10 cellular contexts compared by ENCODE assay signal in the genomic region with DNA sequence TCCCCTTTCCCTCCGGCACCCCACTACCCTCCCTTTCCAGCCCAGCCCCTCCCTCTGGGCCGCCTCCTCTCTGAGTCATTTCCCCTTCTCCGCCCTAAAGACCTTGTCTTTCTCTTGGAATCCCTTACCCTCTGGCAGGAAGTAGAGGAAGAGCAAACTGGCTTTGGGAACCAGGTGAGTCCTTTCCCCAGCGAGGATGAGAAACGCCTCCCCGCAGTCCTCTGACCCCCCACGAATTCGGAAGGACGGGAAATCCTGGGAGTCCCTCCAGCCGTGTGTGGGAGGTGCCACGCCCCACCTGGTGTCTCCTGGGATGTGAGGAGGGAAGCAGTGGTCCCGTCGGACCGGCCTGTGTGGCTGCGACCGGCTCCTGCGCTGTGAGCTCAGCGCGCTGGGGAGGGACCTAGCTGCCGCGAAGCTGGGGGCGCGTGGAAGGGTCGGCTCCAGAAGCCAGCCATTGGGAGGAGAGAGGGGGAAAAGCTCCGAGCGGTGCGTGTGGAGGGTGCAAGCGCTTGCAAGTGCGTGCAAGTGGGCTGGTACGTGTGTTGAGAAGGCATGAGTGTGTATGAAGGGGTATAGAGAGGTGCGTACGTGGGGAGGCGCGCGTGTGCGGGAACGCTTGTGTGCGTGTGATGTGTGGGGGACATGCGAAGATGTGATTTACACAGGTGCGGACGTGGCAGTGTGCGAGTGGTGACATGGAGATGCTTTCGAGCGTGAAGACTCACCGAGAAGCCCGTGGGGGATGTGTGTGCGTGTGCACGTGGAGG. TPM values are rescaled to one million over a fixed set of nuclear protein-coding genes. Genes with fewer than 3 reads are reported as not detected.
DNase-seq lines count a peak whose midpoint lies in the region; ATAC-seq and TF ChIP-seq lines count a peak whose summit lies in the region.
"Had no signal": no experiment of that assay in that cellular context is flagged by ENCODE, and none has a peak within 500 bp of the region (broad histone marks: within the 10 kb centered on the region; RNA-seq: fewer than 3 reads in every experiment).

No MANE protein-coding gene starts in this region.

- TF ChIP-seq CTCF in left ventricle myocardium inferior (IDR thresholded peaks at IDR 0.05; ENCODE audit: borderline replicate concordance) (no peak), left lung (IDR thresholded peaks at IDR 0.05) (no peak)

- peak overlapping the region; percentile 44 for H3K4me3 ChIP-seq in left ventricle myocardium inferior
- H3K4me3 ChIP-seq in left lung: no peak overlapping the region

- H3K36me3 ChIP-seq in left ventricle myocardium inferior (no peaks in the 10 kb centered on the region), left lung (no peaks in the 10 kb centered on the region)

- H3K4me3 Mint-ChIP-seq in central memory CD8-positive, alpha-beta T cell: no peak overlapping the region

- peak overlapping the region; percentile 51 for H3K27ac Mint-ChIP-seq in central memory CD8-positive, alpha-beta T cell (ENCODE audit: low read depth)

- H3K4me1 Mint-ChIP-seq in central memory CD8-positive, alpha-beta T cell: no peaks in the 10 kb centered on the region

- peaks cover 8% of the 10 kb centered on the region for H3K4me1 ChIP-seq in left ventricle myocardium inferior
- H3K4me1 ChIP-seq in left lung: no peaks in the 10 kb centered on the region
- H3K4me1 ChIP-seq: Caco-2 had no signal

- H3K27me3 ChIP-seq in left ventricle myocardium inferior (ENCODE audit: low read depth): peaks cover 12% of the 10 kb centered on the region
- peaks cover 5 to 10% of the 10 kb centered on the region in 2 donors for H3K27me3 ChIP-seq in left lung

- H3K9me3 Mint-ChIP-seq in central memory CD8-positive, alpha-beta T cell: no peaks in the 10 kb centered on the region

- H3K36me3 Mint-ChIP-seq in central memory CD8-positive, alpha-beta T cell (ENCODE audit: insufficient read depth): no peaks in the 10 kb centered on the region

- H3K27me3 Mint-ChIP-seq in central memory CD8-positive, alpha-beta T cell: peaks cover 17% of the 10 kb centered on the region

- ATAC-seq in left ventricle myocardium superior (no peak), left lung (peak; percentile 21), GM21360 (IDR thresholded peaks at IDR 0.05; ENCODE audit: unreplicated experiment) (no peak), HG03520 (IDR thresholded peaks at IDR 0.05; ENCODE audit: unreplicated experiment) (no peak)
- no peak for ATAC-seq in central memory CD8-positive, alpha-beta T cell (replicated peaks; ENCODE audit: extremely low read depth, poor library complexity, severe bottlenecking)

- intact Hi-C loops in left ventricle myocardium inferior (cut with micrococcal nuclease) (no loop called here), left ventricle myocardium superior (cut with micrococcal nuclease) (no loop called here), left lung (cut with DNase I) (no loop called here)

- H3K27ac ChIP-seq in left ventricle myocardium inferior (replicated peaks): no peak overlapping the region
- no peak overlapping the region for H3K27ac ChIP-seq in left lung

- H3K9me3 ChIP-seq in left ventricle myocardium inferior (replicated peaks) (no peaks in the 10 kb centered on the region), left lung (no peaks in the 10 kb centered on the region)
- H3K9me3 ChIP-seq: Caco-2 had no signal

- DNase-seq in left ventricle myocardium inferior (no peak), left ventricle myocardium superior (no peak), left lung (no peak), pons (ENCODE audit: low spot score) (no peak), GDM1 (lab: John Stamatoyannopoulos, UW) (no peak)
- DNase-seq in central memory CD8-positive, alpha-beta T cell (ENCODE audit: low spot score in 2 of 2): no peak
- DNase-seq: Caco-2; stimulated activated CD8-positive, alpha-beta memory T cell treated with anti-CD3 and anti-CD28 coated beads, Interleukin-4, amount 100 ng/mL, for 48 hours had no signal

RNA-seq across cellular contexts. Expression of a gene that starts 46.3 kb away (rescaled TPM):
- not detected for total RNA-seq in left ventricle myocardium inferior
- total RNA-seq in left ventricle myocardium superior: not detected
- total RNA-seq in left lung: not detected
- total RNA-seq: Caco-2 had no signal
